ENCODE assay signal across 21 cellular contexts in the genomic region with DNA sequence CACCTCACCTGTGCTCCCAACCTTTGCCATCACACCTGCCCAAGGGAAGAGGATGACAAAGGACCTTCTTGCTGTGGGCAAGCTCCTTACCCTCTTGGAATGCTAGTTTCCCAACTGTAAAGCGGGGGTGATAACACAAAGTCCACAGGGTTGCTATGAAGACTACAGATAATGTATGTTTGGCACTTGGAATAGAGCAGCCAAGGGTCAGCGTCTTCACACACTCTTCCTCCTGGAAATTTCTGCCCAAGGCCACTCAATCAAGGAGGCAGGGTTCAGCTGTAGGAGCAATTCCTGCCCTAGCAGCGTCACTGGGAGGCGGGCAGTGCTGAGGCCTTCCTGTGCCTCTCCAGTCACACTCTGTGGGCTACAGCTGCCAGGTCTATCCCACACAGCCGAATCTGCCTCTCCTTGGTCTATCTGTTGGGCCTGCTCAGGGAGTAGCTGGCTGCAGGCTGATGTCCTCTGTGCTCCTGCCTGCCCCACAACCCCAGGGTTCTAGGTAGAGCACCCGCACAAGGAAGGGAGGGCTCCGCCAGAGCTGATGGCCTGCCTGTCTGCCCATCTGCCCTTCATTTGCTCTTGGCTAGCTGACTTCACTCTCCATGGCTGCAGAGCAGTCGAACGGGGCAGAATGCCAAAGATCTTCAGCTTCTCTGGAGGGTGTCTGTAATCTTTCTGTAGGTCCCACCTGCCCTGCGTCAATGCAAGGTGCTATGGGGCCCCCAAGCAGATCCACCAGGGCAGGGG.
DNase-seq lines count a peak whose midpoint lies in the region; ATAC-seq and TF ChIP-seq lines count a peak whose summit lies in the region.
"Had no signal": no experiment of that assay in that cellular context is flagged by ENCODE, and none has a peak within 500 bp of the region (broad histone marks: within the 10 kb centered on the region; RNA-seq: fewer than 3 reads in every experiment).

No MANE protein-coding gene starts in this region.

- no peak overlapping the region for H3K4me3 Mint-ChIP-seq in activated T-cell treated with anti-CD3 and anti-CD28 coated beads, Interleukin-2, amount 50 U/mL, for 4 hours
- H3K4me3 Mint-ChIP-seq in activated T-helper 17 cell treated with anti-CD3 and anti-CD28 coated beads, Interleukin-2, amount 50 U/mL, for 72 hours, result no peak overlapping the region
- H3K4me3 Mint-ChIP-seq: CD8-positive, alpha-beta memory T cell; neural crest cell; stimulated activated naive CD8-positive, alpha-beta T cell treated with anti-CD3 and anti-CD28 coated beads, Interleukin-15, amount 100 ng/mL, for 72 hours; type B pancreatic cell had no signal

- DNase-seq in NCI-H1092 treated with DMSO at 0.1 percent for 48 hours (lab: John Stamatoyannopoulos, UW), result peak; percentile 42
- no peak for DNase-seq in left cardiac atrium
- no peak for DNase-seq in psoas muscle
- DNase-seq in activated T-cell treated with anti-CD3 and anti-CD28 coated beads, Interleukin-2, amount 50 U/mL, for 4 hours, result no peak
- DNase-seq in NAMALWA (ENCODE audit: low spot score), result no peak
- DNase-seq: activated CD8-positive, alpha-beta memory T cell treated with anti-CD3 and anti-CD28 coated beads, Interleukin-2, amount 50 U/mL, for 48 hours; activated gamma-delta T cell treated with Interleukin-2 at 50 U/mL for 16 hours; CD8-positive, alpha-beta memory T cell; DMS79 treated with DMSO at 0.1 percent for 48 hours; KG1; NCI-H1930; NCI-H226; Peyer's patch; stimulated activated CD4-positive, alpha-beta T cell treated with anti-CD3 and anti-CD28 coated beads, Interleukin-12 subunit alpha, Interleukin-12 subunit beta, amount 100 ng/mL, for 4 hours had no signal

- no peak overlapping the region for H3K27ac Mint-ChIP-seq in activated T-helper 17 cell treated with anti-CD3 and anti-CD28 coated beads, Interleukin-2, amount 50 U/mL, for 72 hours
- H3K27ac Mint-ChIP-seq: stimulated activated naive CD8-positive, alpha-beta T cell treated with anti-CD3 and anti-CD28 coated beads, Interleukin-15, amount 100 ng/mL, for 72 hours; type B pancreatic cell had no signal

- H3K27me3 Mint-ChIP-seq in activated T-cell treated with anti-CD3 and anti-CD28 coated beads, Interleukin-2, amount 50 U/mL, for 4 hours (ENCODE audit: low read depth), result peaks cover 5% of the 10 kb centered on the region
- peaks cover 3% of the 10 kb centered on the region for H3K27me3 Mint-ChIP-seq in activated T-helper 17 cell treated with anti-CD3 and anti-CD28 coated beads, Interleukin-2, amount 50 U/mL, for 72 hours
- H3K27me3 Mint-ChIP-seq: type B pancreatic cell had no signal

- H3K4me1 ChIP-seq in psoas muscle, result peaks cover 5% of the 10 kb centered on the region
- H3K4me1 ChIP-seq: Peyer's patch had no signal

- no peaks in the 10 kb centered on the region for H3K36me3 Mint-ChIP-seq in activated T-cell treated with anti-CD3 and anti-CD28 coated beads, Interleukin-2, amount 50 U/mL, for 4 hours (ENCODE audit: insufficient read depth)
- no peaks in the 10 kb centered on the region for H3K36me3 Mint-ChIP-seq in activated T-helper 17 cell treated with anti-CD3 and anti-CD28 coated beads, Interleukin-2, amount 50 U/mL, for 72 hours (ENCODE audit: low read depth)
- H3K36me3 Mint-ChIP-seq: CD8-positive, alpha-beta memory T cell had no signal

- no peaks in the 10 kb centered on the region for H3K4me1 Mint-ChIP-seq in activated T-cell treated with anti-CD3 and anti-CD28 coated beads, Interleukin-2, amount 50 U/mL, for 4 hours (ENCODE audit: low read depth)
- H3K4me1 Mint-ChIP-seq in activated T-helper 17 cell treated with anti-CD3 and anti-CD28 coated beads, Interleukin-2, amount 50 U/mL, for 72 hours, result no peaks in the 10 kb centered on the region
- H3K4me1 Mint-ChIP-seq: CD8-positive, alpha-beta memory T cell had no signal

- intact Hi-C loops in left cardiac atrium (cut with DNase I), result loop anchor here in 1 of 2 donors (5.0 kb wide), 1 partner anchor 121 kb away; no protein-coding TSS in a partner anchor
- intact Hi-C loops in psoas muscle (cut with DNase I), result loop anchor here in 1 of 2 donors (10.0 kb wide), 1 partner anchor 63 kb away; no protein-coding TSS in a partner anchor

- no peak for TF ChIP-seq CTCF in psoas muscle (IDR thresholded peaks at IDR 0.05)

- ATAC-seq in left cardiac atrium (peak; percentile 58 to 60), psoas muscle (no peak), GM19452 (IDR thresholded peaks at IDR 0.05; ENCODE audit: unreplicated experiment) (no peak)
- no peak for ATAC-seq in activated T-cell treated with anti-CD3 and anti-CD28 coated beads, Interleukin-2, amount 50 U/mL, for 4 hours
- ATAC-seq in activated T-helper 17 cell treated with anti-CD3 and anti-CD28 coated beads, Interleukin-2, amount 50 U/mL, for 72 hours (replicated peaks), result no peak
- ATAC-seq: left lobe of liver had no signal

- no peaks in the 10 kb centered on the region for H3K27me3 ChIP-seq in psoas muscle (ENCODE audit: insufficient read depth in 3 of 3, low read length in 2 of 3)
- H3K27me3 ChIP-seq: Peyer's patch had no signal

- no peak overlapping the region for H3K4me3 ChIP-seq in psoas muscle
- H3K4me3 ChIP-seq: Peyer's patch had no signal

- peak overlapping the region; percentile 67 for H3K27ac ChIP-seq in angular gyrus (ENCODE audit: low read depth, low read length)
- H3K27ac ChIP-seq in psoas muscle, result peak overlapping the region; percentile 66
- H3K27ac ChIP-seq: Peyer's patch had no signal

- H3K9me3 ChIP-seq in psoas muscle, result no peaks in the 10 kb centered on the region
- H3K9me3 ChIP-seq: Peyer's patch had no signal

- no peaks in the 10 kb centered on the region for H3K36me3 ChIP-seq in psoas muscle (ENCODE audit: insufficient read depth in 1 of 2, low read depth in 1 of 2)
- H3K36me3 ChIP-seq: Peyer's patch had no signal

- WGBS in psoas muscle, 3 donors, result 74 to 82% (median 79%) methylated on average over 9 to 10 of the region's 10 CpGs

- H3K9me3 Mint-ChIP-seq in activated T-cell treated with anti-CD3 and anti-CD28 coated beads, Interleukin-2, amount 50 U/mL, for 4 hours, result no peaks in the 10 kb centered on the region
- H3K9me3 Mint-ChIP-seq in activated T-helper 17 cell treated with anti-CD3 and anti-CD28 coated beads, Interleukin-2, amount 50 U/mL, for 72 hours, result no peaks in the 10 kb centered on the region
- H3K9me3 Mint-ChIP-seq: CD8-positive, alpha-beta memory T cell; neural crest cell; stimulated activated naive CD8-positive, alpha-beta T cell treated with anti-CD3 and anti-CD28 coated beads, Interleukin-15, amount 100 ng/mL, for 72 hours; type B pancreatic cell had no signal

Comparison
In these comparisons a context has a peak if more than half of its experiments do, and no peak if none do; other contexts are left out.
1. ATAC-seq: peak in left cardiac atrium (2 of 2); none in psoas muscle (0 of 4), activated T-cell treated with anti-CD3 and anti-CD28 coated beads, Interleukin-2, amount 50 U/mL, for 4 hours (0 of 2), activated T-helper 17 cell treated with anti-CD3 and anti-CD28 coated beads, Interleukin-2, amount 50 U/mL, for 72 hours (single experiment) and GM19452 (single experiment).